ENCODE assay signal across 8 cellular contexts in genomic region chr19:11339254-11340098, GRCh38. TPM values are rescaled to one million over a fixed set of nuclear protein-coding genes. Genes with fewer than 3 reads are reported as not detected.
DNase-seq lines count a peak whose midpoint lies in the region; ATAC-seq lines count a peak whose summit lies in the region.

RAB3D (minus strand) TSS chr19:11339657; CDS start chr19:11337399, 2,258 bp downstream.

- H3K4me3 Mint-ChIP-seq in activated CD4-positive, alpha-beta T cell treated with anti-CD3 and anti-CD28 coated beads, Interleukin-2, amount 10 ng/mL, durations not matched to agents 24 days and 14 days: peak within 1 kb of the TSS; percentile 81

- peaks cover 18% of the 10 kb centered on the region for H3K36me3 Mint-ChIP-seq in activated CD4-positive, alpha-beta T cell treated with anti-CD3 and anti-CD28 coated beads, Interleukin-2, amount 10 ng/mL, durations not matched to agents 24 days and 14 days (ENCODE audit: low read depth)

- H3K27ac Mint-ChIP-seq in activated CD4-positive, alpha-beta T cell treated with anti-CD3 and anti-CD28 coated beads, Interleukin-2, amount 10 ng/mL, durations not matched to agents 24 days and 14 days: no peak within 1 kb of the TSS

- intact Hi-C loops in activated CD4-positive, alpha-beta T cell treated with anti-CD3 and anti-CD28 coated beads, Interleukin-2, amount 10 ng/mL, durations not matched to agents 24 days and 14 days (cut with micrococcal nuclease): no loop called here
- intact Hi-C loops in left colon (cut with DNase I, micrococcal nuclease): no loop called here

- H3K27me3 Mint-ChIP-seq in activated CD4-positive, alpha-beta T cell treated with anti-CD3 and anti-CD28 coated beads, Interleukin-2, amount 10 ng/mL, durations not matched to agents 24 days and 14 days: no peaks in the 10 kb centered on the region

- H3K4me1 Mint-ChIP-seq in activated CD4-positive, alpha-beta T cell treated with anti-CD3 and anti-CD28 coated beads, Interleukin-2, amount 10 ng/mL, durations not matched to agents 24 days and 14 days: peaks cover 20% of the 10 kb centered on the region

- peak; percentile 64 for ATAC-seq in HG03135 (IDR thresholded peaks at IDR 0.05; ENCODE audit: unreplicated experiment)
- ATAC-seq in left colon: peak; percentile 92
- ATAC-seq in HG02970 (IDR thresholded peaks at IDR 0.05; ENCODE audit: low FRiP score, unreplicated experiment): no peak

- no peaks in the 10 kb centered on the region for H3K9me3 Mint-ChIP-seq in activated CD4-positive, alpha-beta T cell treated with anti-CD3 and anti-CD28 coated beads, Interleukin-2, amount 10 ng/mL, durations not matched to agents 24 days and 14 days

- DNase-seq in GDM1 (lab: John Stamatoyannopoulos, UW) (peak; percentile 72), NCI-H526 (lab: John Stamatoyannopoulos, UW) (peak; percentile 46 to 92), dedifferentiated amniotic fluid mesenchymal stem cell (ENCODE audit: extremely low spot score) (peak; percentile 53), left colon (peak; percentile 96)
- DNase-seq in activated CD4-positive, alpha-beta T cell treated with anti-CD3 and anti-CD28 coated beads, Interleukin-2, amount 10 ng/mL, durations not matched to agents 24 days and 14 days: peak; percentile 94
- DNase-seq in stimulated activated CD4-positive, alpha-beta T cell treated with anti-CD3 and anti-CD28 coated beads, Interleukin-1b, Interleukin-23, amount 100 ng/mL, for 24 hours (ENCODE audit: low read depth in 4 of 4, low spot score in 1 of 4): peak; percentile 54 to 85 (median 77)

RNA-seq across cellular contexts. Expression of gene RAB3D, which starts in this region (rescaled TPM):
- 5.7 and 6.8 TPM in 2 replicates for total RNA-seq in activated CD4-positive, alpha-beta T cell treated with anti-CD3 and anti-CD28 coated beads, Interleukin-2, amount 10 ng/mL, durations not matched to agents 24 days and 14 days
- total RNA-seq in left colon: 10 to 100 TPM; 34.7 to 37.6 TPM
